ENCODE assay signal across 1 cellular context in genomic region chr20:658731-659291, GRCh38.
TF ChIP-seq lines count a peak whose summit lies in the region.

No MANE protein-coding gene starts in this region.

TF ChIP-seq in H1, 55 proteins besides CTCF, POLR2A, EP300 and RAD21:
- TF ChIP-seq ZNF274 (IDR thresholded peaks at IDR 0.05; ENCODE audit: borderline replicate concordance, extremely low read depth, low read length) (no peak), POU5F1 (IDR thresholded peaks at IDR 0.05; ENCODE audit: low read depth, low read length) (no peak), RNF2 (IDR thresholded peaks at IDR 0.05; ENCODE audit: borderline replicate concordance, low read depth, low read length, missing control alignments, poor library complexity, severe bottlenecking) (no peak), E2F6 (IDR thresholded peaks at IDR 0.05) (peak; percentile 8; the same call in 1 of the 2 replicates), ATF3 (IDR thresholded peaks at IDR 0.05; ENCODE audit: insufficient read depth, low read depth, low read length) (no peak), CBX8 (IDR thresholded peaks at IDR 0.05; ENCODE audit: borderline replicate concordance, low read depth, low read length) (no peak), TBP (IDR thresholded peaks at IDR 0.05; ENCODE audit: low read depth, low read length) (no peak), CBX5 (IDR thresholded peaks at IDR 0.05; ENCODE audit: low read depth, low read length) (no peak), YY1 (IDR thresholded peaks at IDR 0.05; ENCODE audit: low read depth, low read length) (no peak), KDM1A (IDR thresholded peaks at IDR 0.05; ENCODE audit: borderline replicate concordance, low read length) (no peak), BACH1 (IDR thresholded peaks at IDR 0.05; ENCODE audit: low read length) (no peak), NRF1 (IDR thresholded peaks at IDR 0.05; ENCODE audit: low read depth, low read length) (no peak), BCL11A (IDR thresholded peaks at IDR 0.05; ENCODE audit: low read depth in 2 of 2, low read length in 2 of 2) (no peak), MAFK (IDR thresholded peaks at IDR 0.05; ENCODE audit: low read depth, low read length) (no peak), GABPA (IDR thresholded peaks at IDR 0.05; ENCODE audit: borderline replicate concordance, insufficient read depth, low read length) (no peak), CEBPB (IDR thresholded peaks at IDR 0.05; ENCODE audit: low read depth, low read length) (no peak), NANOG (IDR thresholded peaks at IDR 0.05; ENCODE audit: insufficient read depth, low read depth, low read length, poor library complexity, severe bottlenecking) (no peak), CHD1 (IDR thresholded peaks at IDR 0.05; ENCODE audit: low read depth, low read length) (no peak), RFX5 (IDR thresholded peaks at IDR 0.05; ENCODE audit: borderline replicate concordance, low read depth, low read length) (no peak), SIN3A (conservative IDR thresholded peaks at IDR 0.05 in 1 of 2, IDR thresholded peaks at IDR 0.05 in 1 of 2; ENCODE audit: low read depth in 1 of 2, low read length in 2 of 2) (no peak), HDAC2 (IDR thresholded peaks at IDR 0.05; ENCODE audit: borderline replicate concordance in 1 of 2, low read depth in 2 of 2, low read length in 2 of 2) (no peak), SAP30 (IDR thresholded peaks at IDR 0.05; ENCODE audit: insufficient read depth, insufficient replicate concordance, low read length) (no peak), SP1 (IDR thresholded peaks at IDR 0.05; ENCODE audit: low read depth, low read length) (peak; percentile 90), BRCA1 (IDR thresholded peaks at IDR 0.05; ENCODE audit: low read depth, low read length) (no peak), TEAD4 (IDR thresholded peaks at IDR 0.05; ENCODE audit: low read depth, low read length) (peak; percentile 97), RXRA (IDR thresholded peaks at IDR 0.05; ENCODE audit: insufficient read depth, low read depth, low read length) (no peak), ASH2L (IDR thresholded peaks at IDR 0.05; ENCODE audit: low read length) (peak; percentile 91), EGR1 (IDR thresholded peaks at IDR 0.05; ENCODE audit: borderline replicate concordance, low read depth, low read length) (no peak), PHF8 (conservative IDR thresholded peaks at IDR 0.05; ENCODE audit: low read depth, low read length) (no peak), CHD2 (IDR thresholded peaks at IDR 0.05; ENCODE audit: low read length) (no peak), HDAC6 (IDR thresholded peaks at IDR 0.05; ENCODE audit: low read depth, low read length) (no peak), USF2 (IDR thresholded peaks at IDR 0.05; ENCODE audit: low read length) (peak; percentile 68), ATF2 (IDR thresholded peaks at IDR 0.05; ENCODE audit: low read length) (no peak), TCF12 (IDR thresholded peaks at IDR 0.05; ENCODE audit: low read depth, low read length) (no peak), GTF2F1 (IDR thresholded peaks at IDR 0.05; ENCODE audit: borderline replicate concordance, low read depth, low read length) (no peak), JUN (IDR thresholded peaks at IDR 0.05; ENCODE audit: low read depth, low read length) (no peak), SIRT6 (IDR thresholded peaks at IDR 0.05; ENCODE audit: low read length) (no peak), TAF1 (IDR thresholded peaks at IDR 0.05; ENCODE audit: low read depth, low read length) (0 out of 2 replicates have a peak, but pooled peaks have one; percentile 25), SP2 (IDR thresholded peaks at IDR 0.05; ENCODE audit: low read length) (no peak), SUZ12 (IDR thresholded peaks at IDR 0.05; ENCODE audit: low read length) (no peak), CREB1 (IDR thresholded peaks at IDR 0.05) (no peak), EZH2 (IDR thresholded peaks at IDR 0.05; ENCODE audit: low read depth, low read length, severe bottlenecking) (no peak), FOSL1 (IDR thresholded peaks at IDR 0.05; ENCODE audit: insufficient read depth, low read depth, low read length) (no peak), KDM5A (IDR thresholded peaks at IDR 0.05; ENCODE audit: low read length) (no peak), SIX5 (IDR thresholded peaks at IDR 0.05; ENCODE audit: low read depth, low read length) (no peak), MAX (IDR thresholded peaks at IDR 0.05) (no peak), TAF7 (optimal IDR thresholded peaks at IDR 0.05; ENCODE audit: borderline replicate concordance, low read depth, low read length) (no peak), SP4 (IDR thresholded peaks at IDR 0.05; ENCODE audit: low read length) (no peak), SRF (IDR thresholded peaks at IDR 0.05; ENCODE audit: low read depth, low read length) (no peak), POLR2AphosphoS5 (IDR thresholded peaks at IDR 0.05; ENCODE audit: low read depth, low read length) (no peak), CTBP2 (IDR thresholded peaks at IDR 0.05; ENCODE audit: borderline replicate concordance, insufficient read depth, insufficient read length, low read length) (no peak), RBBP5 (IDR thresholded peaks at IDR 0.05; ENCODE audit: borderline replicate concordance, low read depth, low read length) (peak; percentile 81; the same call in 1 of the 2 replicates), KDM4A (IDR thresholded peaks at IDR 0.05; ENCODE audit: low read depth, low read length, severe bottlenecking) (no peak), CHD7 (IDR thresholded peaks at IDR 0.05; ENCODE audit: insufficient replicate concordance, low read length) (peak; percentile 82), JUND (IDR thresholded peaks at IDR 0.05; ENCODE audit: low read length) (no peak)
